10 cellular contexts compared by ENCODE assay signal in the genomic region with DNA sequence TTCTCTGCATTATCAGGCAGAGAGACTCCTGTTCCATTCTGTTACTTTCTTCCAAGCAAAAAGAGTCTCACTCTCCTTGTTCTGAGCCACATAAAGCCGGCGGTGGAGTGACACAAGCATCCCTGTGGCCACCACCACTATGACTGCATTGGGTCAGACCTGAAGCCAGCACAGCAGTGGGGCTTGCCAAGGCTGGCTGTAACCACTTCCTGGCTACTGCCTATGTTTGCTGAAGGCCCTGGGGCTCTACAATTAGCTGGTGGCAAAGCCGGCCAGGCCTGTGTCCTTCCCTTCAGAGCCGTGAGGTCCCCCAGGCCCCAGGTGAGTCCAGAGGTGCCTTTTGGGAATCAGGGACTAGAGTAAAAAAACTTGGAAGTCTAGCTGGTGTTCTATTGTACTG. TPM values are rescaled to one million over a fixed set of nuclear protein-coding genes. Genes with fewer than 3 reads are reported as not detected.
DNase-seq lines count a peak whose midpoint lies in the region; ATAC-seq, FAIRE-seq and TF ChIP-seq lines count a peak whose summit lies in the region.
"Had no signal": no experiment of that assay in that cellular context is flagged by ENCODE, and none has a peak within 500 bp of the region (broad histone marks: within the 10 kb centered on the region; RNA-seq: fewer than 3 reads in every experiment).

No MANE protein-coding gene starts in this region.

- no peak for TF ChIP-seq CTCF in GM12878 (IDR thresholded peaks at IDR 0.05 in 2 of 3, conservative IDR thresholded peaks at IDR 0.05 in 1 of 3; ENCODE audit: control insufficient read depth in 2 of 3, extremely low read depth in 1 of 3, insufficient read depth in 1 of 3, low read depth in 3 of 3, low read length in 3 of 3)

- H3K4me1 Mint-ChIP-seq in activated CD8-positive, alpha-beta memory T cell treated with anti-CD3 and anti-CD28 coated beads, Interleukin-2, amount 10 ng/mL, durations not matched to agents 7 days and 5 days = peaks cover 29% of the 10 kb centered on the region

- H3K9me3 Mint-ChIP-seq in activated CD8-positive, alpha-beta memory T cell treated with anti-CD3 and anti-CD28 coated beads, Interleukin-2, amount 10 ng/mL, durations not matched to agents 7 days and 5 days (ENCODE audit: low read depth) = no peaks in the 10 kb centered on the region
- H3K9me3 Mint-ChIP-seq: type B pancreatic cell had no signal

- H4K20me1 ChIP-seq in GM12878 (ENCODE audit: control insufficient read depth, insufficient read depth) = no peaks in the 10 kb centered on the region

- H2AK5ac ChIP-seq in trophoblast cell (ENCODE audit: low read length) = no peak overlapping the region

- H3K4me1 ChIP-seq in GM12878 (ENCODE audit: control insufficient read depth, insufficient read depth, low read length) (no peaks in the 10 kb centered on the region), trophoblast cell (ENCODE audit: control insufficient read depth in 1 of 2, insufficient read depth in 2 of 2, low read length in 2 of 2) (no peaks in the 10 kb centered on the region)

- no peak overlapping the region for H3K18ac ChIP-seq in trophoblast cell (ENCODE audit: low read length)

- no peaks in the 10 kb centered on the region for H3K79me2 ChIP-seq in GM12878 (ENCODE audit: control insufficient read depth, insufficient read depth, low read length)
- no peaks in the 10 kb centered on the region for H3K79me2 ChIP-seq in trophoblast cell (ENCODE audit: control insufficient read depth, insufficient read depth, low read length, poor library complexity)

- no peak for TF ChIP-seq POLR2A in GM12878 (IDR thresholded peaks at IDR 0.05; ENCODE audit: low read depth, low read length)

- H3K23ac ChIP-seq in trophoblast cell (ENCODE audit: low read length) = no peak overlapping the region

- no peak overlapping the region for H3K14ac ChIP-seq in trophoblast cell (ENCODE audit: low read length)

- H3K4me2 ChIP-seq in GM12878 (ENCODE audit: control insufficient read depth, insufficient read depth) (no peak overlapping the region), trophoblast cell (ENCODE audit: low read length) (no peak overlapping the region)

- no peak for TF ChIP-seq RAD21 in GM12878 (IDR thresholded peaks at IDR 0.05; ENCODE audit: insufficient read depth, low read depth, low read length)

- no TSS peak for BruUV-seq in GM12878 (replicated peaks; lab: Mats Ljungman, UMichigan)

- no peak overlapping the region for H2BK120ac ChIP-seq in trophoblast cell (ENCODE audit: insufficient read depth, low read length, poor library complexity)

- no peak for ATAC-seq in activated CD8-positive, alpha-beta memory T cell treated with anti-CD3 and anti-CD28 coated beads, Interleukin-2, amount 10 ng/mL, durations not matched to agents 7 days and 5 days
- peak; percentile 66 for ATAC-seq in GM12878
- no peak for ATAC-seq in GM19395 (IDR thresholded peaks at IDR 0.05; ENCODE audit: unreplicated experiment)

- TF ChIP-seq EP300 in GM12878 (IDR thresholded peaks at IDR 0.05; ENCODE audit: borderline replicate concordance in 1 of 2, control insufficient read depth in 1 of 2, low read depth in 2 of 2, low read length in 2 of 2) = no peak

- no peak overlapping the region for H3K4me3 Mint-ChIP-seq in activated CD8-positive, alpha-beta memory T cell treated with anti-CD3 and anti-CD28 coated beads, Interleukin-2, amount 10 ng/mL, durations not matched to agents 7 days and 5 days
- H3K4me3 Mint-ChIP-seq: type B pancreatic cell had no signal

- no peak overlapping the region for H3K27ac Mint-ChIP-seq in activated CD8-positive, alpha-beta memory T cell treated with anti-CD3 and anti-CD28 coated beads, Interleukin-2, amount 10 ng/mL, durations not matched to agents 7 days and 5 days
- H3K27ac Mint-ChIP-seq: type B pancreatic cell had no signal

- H2BK5ac ChIP-seq in trophoblast cell (ENCODE audit: low read depth, low read length, poor library complexity) = no peak overlapping the region

- no peaks in the 10 kb centered on the region for H3K27me3 Mint-ChIP-seq in activated CD8-positive, alpha-beta memory T cell treated with anti-CD3 and anti-CD28 coated beads, Interleukin-2, amount 10 ng/mL, durations not matched to agents 7 days and 5 days
- H3K27me3 Mint-ChIP-seq: type B pancreatic cell had no signal

- H3K27ac ChIP-seq in GM12878 (ENCODE audit: control insufficient read depth, insufficient read depth) = no peak overlapping the region
- no peak overlapping the region for H3K27ac ChIP-seq in trophoblast cell (ENCODE audit: low read depth, low read length)

- intact Hi-C loops in GM12878 (cut with micrococcal nuclease; ENCODE audit: unreplicated experiment) = no loop called here

- H4K8ac ChIP-seq in trophoblast cell (ENCODE audit: low read depth, low read length) = no peak overlapping the region

- RAD21 ChIA-PET in GM12878 (lab: Charles Lee; ENCODE audit: unreplicated experiment) = no interaction called here

- CTCF ChIA-PET in activated CD8-positive, alpha-beta memory T cell treated with anti-CD3 and anti-CD28 coated beads, Interleukin-2, amount 10 ng/mL, durations not matched to agents 7 days and 5 days (lab: Charles Lee) = interaction anchor here (1.2 to 3.7 kb wide), 6 partner anchors 8 to 305 kb away, joined by 4 to 21 read pairs (median 8); a partner anchor contains a TSS
- CTCF ChIA-PET in GM12878 (lab: Yijun Ruan, JAX) = interaction anchor here (1.5 to 2.4 kb wide), 5 partner anchors 8 to 198 kb away, joined by 3 to 10 read pairs (median 4); no protein-coding TSS in a partner anchor

- H3K4ac ChIP-seq in trophoblast cell (ENCODE audit: low read depth, low read length) = no peak overlapping the region

- H3K36me3 ChIP-seq in MG63 = no peaks in the 10 kb centered on the region
- no peaks in the 10 kb centered on the region; a peak in 1 of 4 replicates for H3K36me3 ChIP-seq in GM12878 (ENCODE audit: control insufficient read depth in 2 of 2, insufficient read depth in 2 of 2, low read length in 1 of 2)
- no peaks in the 10 kb centered on the region for H3K36me3 ChIP-seq in trophoblast cell (ENCODE audit: control insufficient read depth in 1 of 2, insufficient read depth in 2 of 2, low read length in 2 of 2)

- H3K36me3 Mint-ChIP-seq in activated CD8-positive, alpha-beta memory T cell treated with anti-CD3 and anti-CD28 coated beads, Interleukin-2, amount 10 ng/mL, durations not matched to agents 7 days and 5 days = peaks cover 6% of the 10 kb centered on the region
- H3K36me3 Mint-ChIP-seq: type B pancreatic cell had no signal

- no peak overlapping the region for H4K12ac ChIP-seq in trophoblast cell (ENCODE audit: low read depth, low read length)

- FAIRE-seq in GM12878 (lab: Jason Lieb, UNC) = no peak

- H3K79me1 ChIP-seq in trophoblast cell (ENCODE audit: low read length) = no peaks in the 10 kb centered on the region

- H4K91ac ChIP-seq in trophoblast cell (ENCODE audit: low read depth, low read length) = no peak overlapping the region

- H3K27me3 ChIP-seq in MG63 = no peaks in the 10 kb centered on the region
- no peaks in the 10 kb centered on the region for H3K27me3 ChIP-seq in GM12878 (replicated peaks in 1 of 2; ENCODE audit: control insufficient read depth in 2 of 2, insufficient read depth in 2 of 2, low read length in 1 of 2)
- no peaks in the 10 kb centered on the region for H3K27me3 ChIP-seq in trophoblast cell (ENCODE audit: insufficient read depth, low read length)

- WGBS in GM12878 (ENCODE audit: insufficient coverage, insufficient replicate concordance, low lambda C conversion rate, missing lambda C conversion rate) = 28% methylated on average over 4 of the region's 4 CpGs
- no CpG with 5 or more reads among the region's 4 CpGs for WGBS in trophoblast cell (ENCODE audit: extremely low coverage, insufficient coverage, insufficient read length)

- H3K9ac ChIP-seq in GM12878 (ENCODE audit: control insufficient read depth, insufficient read depth, low read length) (no peak overlapping the region), trophoblast cell (ENCODE audit: low read length) (no peak overlapping the region)

- DNase-seq in activated CD8-positive, alpha-beta memory T cell treated with anti-CD3 and anti-CD28 coated beads, Interleukin-2, amount 10 ng/mL, durations not matched to agents 7 days and 5 days = peak; percentile 58
- no peak for DNase-seq in activated CD8-positive, alpha-beta memory T cell treated with anti-CD3 and anti-CD28 coated beads for 24 hours
- DNase-seq in MG63 = peak; percentile 46
- DNase-seq in GM12878 (ENCODE audit: low read depth, low spot score) = no peak
- peak; percentile 55 to 65 for DNase-seq in trophoblast cell
- no peak for DNase-seq in amygdala (lab: John Stamatoyannopoulos, UW)
- DNase-seq in central memory CD4-positive, alpha-beta T cell = no peak
- DNase-seq: NCI-H146 had no signal

- H2BK12ac ChIP-seq in trophoblast cell (ENCODE audit: low read length) = no peak overlapping the region

- H2AFZ ChIP-seq in GM12878 (ENCODE audit: control insufficient read depth, low read depth, low read length) (no peak overlapping the region), trophoblast cell (ENCODE audit: insufficient read depth, low read length, poor library complexity) (no peak overlapping the region)

- H3K4me3 ChIP-seq in MG63 (no peak overlapping the region), GM12878 (no peak overlapping the region), trophoblast cell (ENCODE audit: low read depth, low read length) (no peak overlapping the region)

- POLR2A ChIA-PET in GM12878 (lab: Charles Lee) = interaction anchor here (1.4 kb wide), 1 partner anchor 8 kb away, joined by 4 read pairs; no protein-coding TSS in a partner anchor

- in situ Hi-C loops in GM12878 (cut with MboI) = no loop called here

- no peaks in the 10 kb centered on the region for H3K9me3 ChIP-seq in MG63
- no peaks in the 10 kb centered on the region; the same call in 2 of the 3 replicates for H3K9me3 ChIP-seq in GM12878 (replicated peaks; ENCODE audit: control insufficient read depth, insufficient read depth, low read length)
- H3K9me3 ChIP-seq in trophoblast cell (ENCODE audit: insufficient read depth, low read depth, low read length) = no peaks in the 10 kb centered on the region

- SMC1A ChIA-PET in GM12878 (lab: Charles Lee; ENCODE audit: uncharacterized antibody, unreplicated experiment) = interaction anchor here (0.8 to 2.9 kb wide), 9 partner anchors 8 to 203 kb away, joined by 3 to 10 read pairs (median 3); no protein-coding TSS in a partner anchor

RNA-seq across cellular contexts. Expression of a gene that starts 31.8 kb away (rescaled TPM):
- total RNA-seq in activated CD8-positive, alpha-beta memory T cell treated with anti-CD3 and anti-CD28 coated beads, Interleukin-2, amount 10 ng/mL, durations not matched to agents 7 days and 5 days = 10 to 100 TPM; 23.3 to 44.2 TPM
- not detected in 2 replicates for total RNA-seq in MG63 (2014; rRNA removed; shearing (Covaris generic); ENCODE audit: low replicate concordance)
- total RNA-seq in GM12878 (2013; cell fraction: nucleolus; rRNA removed) = 200 and 211 TPM in 2 replicates
- 214 and 265 TPM in 2 replicates for total RNA-seq in GM12878 (2014; rRNA removed)
- 316 and 317 TPM in 2 replicates for total RNA-seq in GM12878 (2014; rRNA removed; fragmentation: Illumina TruSeq; extraction: Trizol)
- 238 and 239 TPM in 2 replicates for total RNA-seq in GM12878 (2021)
- 78.9 TPM for polyA plus RNA-seq in GM12878 (2011; ENCODE audit: low read depth)
- 841 and 1,037 TPM in 2 replicates for polyA plus RNA-seq in GM12878 (2011; rRNA removed)
- polyA plus RNA-seq in GM12878 (2011; cell fraction: cytosol; rRNA removed) = 429 and 464 TPM in 2 replicates
- polyA plus RNA-seq in GM12878 (2011; cell fraction: nucleus; rRNA removed) = 219 and 352 TPM in 2 replicates
- polyA plus RNA-seq in GM12878 (2012) = 70.6 and 120 TPM in 2 replicates
- 311 and 417 TPM in 2 replicates for polyA plus RNA-seq in GM12878 (2014; fragmentation: Illumina TruSeq; extraction: Trizol)
- polyA plus RNA-seq in GM12878 (2014; fragmentation: Nextera tagmentation; extraction: Ambion mirVana) = 100 to 1,000 TPM; 405 to 441 TPM
- 239 and 276 TPM in 2 replicates for polyA plus RNA-seq in GM12878 (2014; rRNA removed)
- polyA plus RNA-seq in GM12878 (2016; fragmentation: Nextera tagmentation; extraction: Ambion mirVana) = 100 to 1,000 TPM; 379 to 404 TPM
- 407 and 416 TPM in 2 replicates for polyA minus RNA-seq in GM12878 (2011; rRNA and poly(A)+ RNA removed)
- 98.6 and 123 TPM in 2 replicates for polyA minus RNA-seq in GM12878 (2011; cell fraction: cytosol; rRNA and poly(A)+ RNA removed)
- 44.1 and 55.6 TPM in 2 replicates for polyA minus RNA-seq in GM12878 (2011; cell fraction: nucleus; rRNA and poly(A)+ RNA removed)
- 41.9 and 45.7 TPM in 2 replicates for polyA plus RNA-seq in trophoblast cell (2013)

RNA-seq across cellular contexts. Expression of a gene that starts 47.8 kb away (rescaled TPM):
- 10 to 100 TPM; 27.6 to 33.1 TPM for total RNA-seq in activated CD8-positive, alpha-beta memory T cell treated with anti-CD3 and anti-CD28 coated beads, Interleukin-2, amount 10 ng/mL, durations not matched to agents 7 days and 5 days
- 127 and 147 TPM in 2 replicates for total RNA-seq in MG63 (2014; rRNA removed; shearing (Covaris generic); ENCODE audit: low replicate concordance)
- total RNA-seq in GM12878 (2013; cell fraction: nucleolus; rRNA removed) = 21.9 and 26.4 TPM in 2 replicates
- total RNA-seq in GM12878 (2014; rRNA removed) (54.6 and 65.1 TPM in 2 replicates), GM12878 (2014; rRNA removed; fragmentation: Illumina TruSeq; extraction: Trizol) (59.6 and 63.4 TPM in 2 replicates), GM12878 (2021) (34.2 and 35.5 TPM in 2 replicates)
- 32.4 TPM for polyA plus RNA-seq in GM12878 (2011; ENCODE audit: low read depth)
- polyA plus RNA-seq in GM12878 (2011; rRNA removed) (55.2 and 76.7 TPM in 2 replicates), GM12878 (2014; fragmentation: Illumina TruSeq; extraction: Trizol) (73.8 and 95.4 TPM in 2 replicates), GM12878 (2014; fragmentation: Nextera tagmentation; extraction: Ambion mirVana) (100 to 1,000 TPM; 112 to 159 TPM), GM12878 (2014; rRNA removed) (45.2 and 59.6 TPM in 2 replicates), GM12878 (2016; fragmentation: Nextera tagmentation; extraction: Ambion mirVana) (10 to 100 TPM; 79.9 to 89.3 TPM)
- polyA plus RNA-seq in GM12878 (2011; cell fraction: cytosol; rRNA removed) = 38.9 and 59.8 TPM in 2 replicates
- polyA plus RNA-seq in GM12878 (2011; cell fraction: nucleus; rRNA removed) = 27.6 and 32.8 TPM in 2 replicates
- polyA plus RNA-seq in GM12878 (2012) = 37.5 and 45.6 TPM in 2 replicates
- 35.3 and 55.5 TPM in 2 replicates for polyA minus RNA-seq in GM12878 (2011; rRNA and poly(A)+ RNA removed)
- polyA minus RNA-seq in GM12878 (2011; cell fraction: cytosol; rRNA and poly(A)+ RNA removed) = 7.6 and 10.0 TPM in 2 replicates
- polyA minus RNA-seq in GM12878 (2011; cell fraction: nucleus; rRNA and poly(A)+ RNA removed) = 10.5 and 20.9 TPM in 2 replicates
- polyA plus RNA-seq in trophoblast cell (2013) = 36.3 and 36.7 TPM in 2 replicates

Comparison
In these comparisons a context has a peak if more than half of its experiments do, and no peak if none do; other contexts are left out.
1. DNase-seq: peak in activated CD8-positive, alpha-beta memory T cell treated with anti-CD3 and anti-CD28 coated beads, Interleukin-2, amount 10 ng/mL, durations not matched to agents 7 days and 5 days (single experiment), MG63 (single experiment) and trophoblast cell (2 of 2); none in activated CD8-positive, alpha-beta memory T cell treated with anti-CD3 and anti-CD28 coated beads for 24 hours (single experiment), GM12878 (single experiment), amygdala (0 of 56) and central memory CD4-positive, alpha-beta T cell (single experiment).
2. RNA of a gene that starts 31.8 kb away (total RNA-seq): 200 to 317 TPM in GM12878 and 23.3 to 44.2 TPM in activated CD8-positive, alpha-beta memory T cell treated with anti-CD3 and anti-CD28 coated beads, Interleukin-2, amount 10 ng/mL, durations not matched to agents 7 days and 5 days; not detected in MG63; every median in the first group is over 10 times any median in the second.